ENCODE assay signal across 18 cellular contexts in genomic region chr3:192303235-192303634, GRCh38.
DNase-seq lines count a peak whose midpoint lies in the region; TF ChIP-seq lines count a peak whose summit lies in the region.
"Had no signal": no experiment of that assay in that cellular context is flagged by ENCODE, and none has a peak within 500 bp of the region (broad histone marks: within the 10 kb centered on the region; RNA-seq: fewer than 3 reads in every experiment).

No MANE protein-coding gene starts in this region.

- H3K9me3 ChIP-seq in neuronal stem cell (replicated peaks in 1 of 2; ENCODE audit: control insufficient read depth in 2 of 2, insufficient read depth in 1 of 2, low read depth in 1 of 2, low read length in 2 of 2), result no peaks in the 10 kb centered on the region
- no peaks in the 10 kb centered on the region for H3K9me3 ChIP-seq in prostate gland
- H3K9me3 ChIP-seq in GM23248 (ENCODE audit: low read depth), result no peaks in the 10 kb centered on the region
- H3K9me3 ChIP-seq: pancreas had no signal

- no peak for TF ChIP-seq CTCF in prostate gland (IDR thresholded peaks at IDR 0.05)

- in situ Hi-C loops in GM23248 (cut with MboI), result no loop called here

- H2AFZ ChIP-seq in neuronal stem cell (ENCODE audit: low read length) (no peak overlapping the region), GM23248 (no peak overlapping the region)

- H3K9me2 ChIP-seq in GM23248 (ENCODE audit: insufficient read depth), result no peaks in the 10 kb centered on the region

- no peak overlapping the region for H3K9ac ChIP-seq in neuronal stem cell (ENCODE audit: low read depth, low read length, poor library complexity)
- H3K9ac ChIP-seq in GM23248, result no peak overlapping the region

- H3K4me2 ChIP-seq in neuronal stem cell (ENCODE audit: insufficient read depth, low read length, poor library complexity, severe bottlenecking) (no peak overlapping the region), GM23248 (ENCODE audit: unreplicated experiment) (no peak overlapping the region)

- no peak overlapping the region for H4K91ac ChIP-seq in neuronal stem cell (ENCODE audit: low read depth, low read length, poor library complexity)

- H3K36me3 ChIP-seq in neuronal stem cell (replicated peaks in 1 of 2; ENCODE audit: control insufficient read depth in 2 of 2, insufficient read depth in 2 of 2, low read length in 2 of 2) (no peaks in the 10 kb centered on the region), prostate gland (no peaks in the 10 kb centered on the region), GM23248 (ENCODE audit: low read depth) (no peaks in the 10 kb centered on the region)
- H3K36me3 ChIP-seq: pancreas had no signal

- H3K79me2 ChIP-seq in GM23248 (ENCODE audit: insufficient read depth), result no peaks in the 10 kb centered on the region

- no peak overlapping the region for H2BK5ac ChIP-seq in neuronal stem cell (ENCODE audit: low read length)

- H4K20me1 ChIP-seq in GM23248 (ENCODE audit: insufficient read depth), result no peaks in the 10 kb centered on the region

- no peaks in the 10 kb centered on the region for H3K79me1 ChIP-seq in neuronal stem cell (ENCODE audit: low read depth, low read length)

- no peak overlapping the region for H3K14ac ChIP-seq in neuronal stem cell (ENCODE audit: low read length)

- H3K23ac ChIP-seq in neuronal stem cell (ENCODE audit: low read depth, low read length, poor library complexity), result no peak overlapping the region

- H2BK15ac ChIP-seq in neuronal stem cell (ENCODE audit: low read length), result no peak overlapping the region

- DNase-seq in NCI-H748 (lab: John Stamatoyannopoulos, UW; ENCODE audit: unreplicated experiment) (peak; percentile 34), NCI-H748 treated with DMSO at 0.1 percent for 48 hours (lab: John Stamatoyannopoulos, UW) (no peak), NCI-H1694 treated with DMSO at 0.1 percent for 48 hours (lab: John Stamatoyannopoulos, UW) (peak; percentile 13), astrocyte of the hippocampus (ENCODE audit: low read depth, low spot score) (peak; percentile 5), neuronal stem cell (ENCODE audit: low spot score) (peak; percentile 4), SKM-1 (lab: John Stamatoyannopoulos, UW; ENCODE audit: unreplicated experiment) (no peak), prostate gland (ENCODE audit: low spot score) (no peak), GM23248 (no peak)
- DNase-seq: activated CD4-positive, alpha-beta T cell treated with anti-CD3 and anti-CD28 coated beads, Interleukin-2, amount 50 U/mL, for 4 hours; activated naive CD4-positive, alpha-beta T cell treated with anti-CD3 and anti-CD28 coated beads, Interleukin-2, amount 50 U/mL, for 16 hours; activated T-cell treated with anti-CD3 and anti-CD28 coated beads for 4 hours; GDM1; IMR-90; NCI-H345; pancreas; stimulated activated CD4-positive, alpha-beta T cell treated with anti-CD3 and anti-CD28 coated beads, Interleukin-4, amount 100 ng/mL, for 24 hours had no signal

- intact Hi-C loops in prostate gland (cut with DNase I), result no loop called here

- H3K27ac ChIP-seq in neuronal stem cell (replicated peaks; ENCODE audit: low read length) (no peak overlapping the region), prostate gland (no peak overlapping the region), GM23248 (no peak overlapping the region)
- H3K27ac ChIP-seq: epithelial cell of prostate, pancreas had no signal

- H3K4me1 ChIP-seq in neuronal stem cell (ENCODE audit: control insufficient read depth in 2 of 2, insufficient read depth in 1 of 2, low read depth in 1 of 2, low read length in 2 of 2), result no peaks in the 10 kb centered on the region
- H3K4me1 ChIP-seq in prostate gland (replicated peaks), result no peaks in the 10 kb centered on the region
- H3K4me1 ChIP-seq in GM23248 (ENCODE audit: insufficient read depth), result no peaks in the 10 kb centered on the region
- H3K4me1 ChIP-seq: pancreas had no signal

- H3K27me3 ChIP-seq in neuronal stem cell (ENCODE audit: control insufficient read depth in 3 of 3, insufficient read depth in 3 of 3, low read depth in 1 of 3, low read length in 3 of 3) (no peaks in the 10 kb centered on the region), prostate gland (replicated peaks; ENCODE audit: insufficient read depth) (no peaks in the 10 kb centered on the region), GM23248 (replicated peaks; ENCODE audit: insufficient read depth) (no peaks in the 10 kb centered on the region)
- H3K27me3 ChIP-seq: pancreas had no signal

- no peak overlapping the region for H3K18ac ChIP-seq in neuronal stem cell (ENCODE audit: low read length)

- TF ChIP-seq POLR2A in prostate gland (IDR thresholded peaks at IDR 0.05), result no peak

- no CpG with 5 or more reads among the region's 3 CpGs for WGBS in neuronal stem cell (ENCODE audit: extremely low coverage in 2 of 2, insufficient read length in 2 of 2, insufficient replicate concordance in 1 of 2), 2 donors
- WGBS in prostate gland, result 77% methylated on average over 3 of the region's 3 CpGs
- WGBS in GM23248 (ENCODE audit: low coverage in 1 of 2, low lambda C conversion rate in 2 of 2, missing lambda C conversion rate in 2 of 2), 2 experiments, result 3 to 4% methylated on average over 3 of the region's 3 CpGs

- no peak overlapping the region for H3K4ac ChIP-seq in neuronal stem cell (ENCODE audit: low read length)

- H3K4me3 ChIP-seq in neuronal stem cell (ENCODE audit: low read length in 2 of 2) (no peak overlapping the region), prostate gland (no peak overlapping the region), GM23248 (no peak overlapping the region)
- H3K4me3 ChIP-seq: GM12878, pancreas had no signal

- H3F3A ChIP-seq in GM23248 (ENCODE audit: insufficient read depth), result no peaks in the 10 kb centered on the region

- no peak overlapping the region for H2BK120ac ChIP-seq in neuronal stem cell (ENCODE audit: low read depth, low read length)

- H2AK5ac ChIP-seq in neuronal stem cell (ENCODE audit: low read depth, low read length), result no peak overlapping the region

- H4K8ac ChIP-seq in neuronal stem cell (ENCODE audit: low read depth, low read length), result no peak overlapping the region

- no peak overlapping the region for H2BK12ac ChIP-seq in neuronal stem cell (ENCODE audit: low read length)

Comparison
In these comparisons a context has a peak if more than half of its experiments do, and no peak if none do; other contexts are left out.
1. DNase-seq: peak in NCI-H748 (single experiment), NCI-H1694 treated with DMSO at 0.1 percent for 48 hours (single experiment), astrocyte of the hippocampus (single experiment) and neuronal stem cell (single experiment); none in NCI-H748 treated with DMSO at 0.1 percent for 48 hours (single experiment), SKM-1 (single experiment), prostate gland (single experiment) and GM23248 (single experiment).